ENCODE assay signal across 11 cellular contexts in the genomic region with DNA sequence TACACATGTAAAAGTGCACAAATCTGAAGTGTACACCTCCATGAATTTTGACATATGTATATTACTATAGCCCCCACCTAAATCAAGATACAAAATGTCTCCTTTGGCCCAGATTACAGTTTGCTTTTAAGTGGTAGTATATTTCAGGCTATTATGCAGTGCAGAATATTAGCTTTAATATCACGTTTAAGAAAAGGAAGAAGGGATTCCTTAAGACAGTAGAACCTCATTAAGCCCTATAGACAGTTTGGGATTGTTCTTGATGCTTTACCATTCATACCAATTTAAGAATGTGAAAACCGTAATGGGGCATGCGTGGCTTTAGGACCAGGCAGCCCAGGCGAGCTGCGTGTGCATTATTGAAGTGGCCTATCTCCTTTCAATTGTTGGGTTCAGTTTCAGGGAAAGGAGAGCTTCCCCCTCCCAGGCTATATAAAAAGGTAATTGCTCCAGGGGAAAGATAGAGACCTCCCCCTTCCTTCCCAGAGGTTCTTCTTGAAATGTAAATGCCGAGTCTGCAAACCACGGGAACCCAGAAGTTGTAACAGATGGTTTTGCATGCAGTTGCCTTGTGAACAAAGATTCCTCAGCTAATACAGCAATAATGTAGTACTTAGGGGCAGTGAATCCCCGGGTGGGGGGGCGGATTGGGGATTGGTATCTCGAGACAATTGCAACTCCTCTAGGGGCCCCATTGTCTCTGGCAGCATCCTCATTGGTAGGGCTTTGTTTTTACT.
DNase-seq lines count a peak whose midpoint lies in the region; ATAC-seq and TF ChIP-seq lines count a peak whose summit lies in the region.
"Had no signal": no experiment of that assay in that cellular context is flagged by ENCODE, and none has a peak within 500 bp of the region (broad histone marks: within the 10 kb centered on the region; RNA-seq: fewer than 3 reads in every experiment).

No MANE protein-coding gene starts in this region.

- H3K14ac ChIP-seq in trophoblast cell (ENCODE audit: low read length): no peak overlapping the region

- no peaks in the 10 kb centered on the region for H3K36me3 Mint-ChIP-seq in glutamatergic neuron (ENCODE audit: unreplicated experiment)
- H3K36me3 Mint-ChIP-seq in effector memory CD8-positive, alpha-beta T cell (ENCODE audit: insufficient read depth): no peaks in the 10 kb centered on the region

- H3K27me3 Mint-ChIP-seq in glutamatergic neuron (ENCODE audit: unreplicated experiment): peaks cover 3% of the 10 kb centered on the region
- peaks cover 25 to 44% of the 10 kb centered on the region in 2 donors for H3K27me3 Mint-ChIP-seq in effector memory CD8-positive, alpha-beta T cell

- DNase-seq in DMS 273 (lab: John Stamatoyannopoulos, UW; ENCODE audit: unreplicated experiment): peak; percentile 79
- peak; percentile 83 for DNase-seq in NCI-H524 treated with DMSO at 0.1 percent for 48 hours (lab: John Stamatoyannopoulos, UW)
- DNase-seq in glutamatergic neuron: no peak
- DNase-seq in trophoblast cell: no peak
- no peak for DNase-seq in DMS153 treated with DMSO at 0.1 percent for 48 hours (lab: John Stamatoyannopoulos, UW; ENCODE audit: unreplicated experiment)
- DNase-seq in activated CD4-positive, alpha-beta T cell treated with anti-CD3 and anti-CD28 coated beads, Interleukin-2, amount 50 U/mL, for 4 hours: no peak
- no peak for DNase-seq in SJCRH30
- no peak for DNase-seq in effector memory CD8-positive, alpha-beta T cell
- DNase-seq: foreskin melanocyte, NCI-H1105 treated with DMSO at 0.1 percent for 48 hours, SIG-M5 had no signal

- H4K8ac ChIP-seq in trophoblast cell (ENCODE audit: low read depth, low read length): no peak overlapping the region

- H3K18ac ChIP-seq in trophoblast cell (ENCODE audit: low read length): no peak overlapping the region

- WGBS in trophoblast cell (ENCODE audit: extremely low coverage, insufficient coverage, insufficient read length): no CpG with 5 or more reads among the region's 10 CpGs

- peaks cover 11 to 26% of the 10 kb centered on the region in 2 experiments for H3K4me1 ChIP-seq in trophoblast cell (ENCODE audit: control insufficient read depth in 1 of 2, insufficient read depth in 2 of 2, low read length in 2 of 2)
- H3K4me1 ChIP-seq in SJCRH30: no peaks in the 10 kb centered on the region; the same call in 1 of the 2 replicates

- H3K4me3 ChIP-seq in trophoblast cell (ENCODE audit: low read depth, low read length) (no peak overlapping the region), SJCRH30 (no peak overlapping the region)

- no peak overlapping the region for H3K23ac ChIP-seq in trophoblast cell (ENCODE audit: low read length)

- peaks cover 24% of the 10 kb centered on the region for H3K4me1 Mint-ChIP-seq in glutamatergic neuron (ENCODE audit: low read depth, unreplicated experiment)
- no peaks in the 10 kb centered on the region for H3K4me1 Mint-ChIP-seq in effector memory CD8-positive, alpha-beta T cell (ENCODE audit: low read depth in 2 of 2)

- H3K27ac ChIP-seq in trophoblast cell (ENCODE audit: low read depth, low read length): no peak overlapping the region
- no peak overlapping the region for H3K27ac ChIP-seq in SJCRH30

- H3K27ac Mint-ChIP-seq in glutamatergic neuron (ENCODE audit: unreplicated experiment): no peak overlapping the region
- H3K27ac Mint-ChIP-seq in effector memory CD8-positive, alpha-beta T cell: no peak overlapping the region

- H2BK12ac ChIP-seq in trophoblast cell (ENCODE audit: low read length): no peak overlapping the region

- H3K9me3 ChIP-seq in trophoblast cell (ENCODE audit: insufficient read depth, low read depth, low read length) (peaks cover 3% of the 10 kb centered on the region), SJCRH30 (replicated peaks) (no peaks in the 10 kb centered on the region)

- no peak overlapping the region for H3K9ac ChIP-seq in trophoblast cell (ENCODE audit: low read length)

- no peak for ATAC-seq in effector memory CD8-positive, alpha-beta T cell (replicated peaks)

- no peak for TF ChIP-seq CTCF in glutamatergic neuron (IDR thresholded peaks at IDR 0.05; ENCODE audit: partially characterized antibody, unreplicated experiment)

- H3K36me3 ChIP-seq in trophoblast cell (ENCODE audit: control insufficient read depth in 1 of 2, insufficient read depth in 2 of 2, low read length in 2 of 2): no peaks in the 10 kb centered on the region
- H3K36me3 ChIP-seq in SJCRH30: no peaks in the 10 kb centered on the region

- H4K91ac ChIP-seq in trophoblast cell (ENCODE audit: low read depth, low read length): no peak overlapping the region

- H2BK5ac ChIP-seq in trophoblast cell (ENCODE audit: low read depth, low read length, poor library complexity): no peak overlapping the region

- peaks cover 5% of the 10 kb centered on the region for H3K79me1 ChIP-seq in trophoblast cell (ENCODE audit: low read length)

- H3K4me2 ChIP-seq in trophoblast cell (ENCODE audit: low read length): peak overlapping the region; percentile 9

- H4K12ac ChIP-seq in trophoblast cell (ENCODE audit: low read depth, low read length): no peak overlapping the region

- no peak overlapping the region for H3K4ac ChIP-seq in trophoblast cell (ENCODE audit: low read depth, low read length)

- H2BK120ac ChIP-seq in trophoblast cell (ENCODE audit: insufficient read depth, low read length, poor library complexity): no peak overlapping the region

- peaks cover 8% of the 10 kb centered on the region for H3K9me3 Mint-ChIP-seq in glutamatergic neuron (ENCODE audit: unreplicated experiment)
- no peaks in the 10 kb centered on the region for H3K9me3 Mint-ChIP-seq in effector memory CD8-positive, alpha-beta T cell

- H3K27me3 ChIP-seq in trophoblast cell (ENCODE audit: insufficient read depth, low read length) (peaks cover 9% of the 10 kb centered on the region), SJCRH30 (no peaks in the 10 kb centered on the region)

- H3K79me2 ChIP-seq in trophoblast cell (ENCODE audit: control insufficient read depth, insufficient read depth, low read length, poor library complexity): peaks cover 2% of the 10 kb centered on the region

- no peak overlapping the region for H2AFZ ChIP-seq in trophoblast cell (ENCODE audit: insufficient read depth, low read length, poor library complexity)

- H2AK5ac ChIP-seq in trophoblast cell (ENCODE audit: low read length): no peak overlapping the region

- peak overlapping the region; percentile 16 for H3K4me3 Mint-ChIP-seq in glutamatergic neuron (ENCODE audit: unreplicated experiment)
- no peak overlapping the region for H3K4me3 Mint-ChIP-seq in effector memory CD8-positive, alpha-beta T cell

Comparison
In these comparisons a context has a peak if more than half of its experiments do, and no peak if none do; other contexts are left out.
1. DNase-seq: peak in DMS 273 (single experiment) and NCI-H524 treated with DMSO at 0.1 percent for 48 hours (single experiment); none in glutamatergic neuron (single experiment), trophoblast cell (0 of 2), DMS153 treated with DMSO at 0.1 percent for 48 hours (single experiment), activated CD4-positive, alpha-beta T cell treated with anti-CD3 and anti-CD28 coated beads, Interleukin-2, amount 50 U/mL, for 4 hours (0 of 2), SJCRH30 (0 of 2) and effector memory CD8-positive, alpha-beta T cell (0 of 3).